ENCODE assay signal across 8 cellular contexts in the genomic region with DNA sequence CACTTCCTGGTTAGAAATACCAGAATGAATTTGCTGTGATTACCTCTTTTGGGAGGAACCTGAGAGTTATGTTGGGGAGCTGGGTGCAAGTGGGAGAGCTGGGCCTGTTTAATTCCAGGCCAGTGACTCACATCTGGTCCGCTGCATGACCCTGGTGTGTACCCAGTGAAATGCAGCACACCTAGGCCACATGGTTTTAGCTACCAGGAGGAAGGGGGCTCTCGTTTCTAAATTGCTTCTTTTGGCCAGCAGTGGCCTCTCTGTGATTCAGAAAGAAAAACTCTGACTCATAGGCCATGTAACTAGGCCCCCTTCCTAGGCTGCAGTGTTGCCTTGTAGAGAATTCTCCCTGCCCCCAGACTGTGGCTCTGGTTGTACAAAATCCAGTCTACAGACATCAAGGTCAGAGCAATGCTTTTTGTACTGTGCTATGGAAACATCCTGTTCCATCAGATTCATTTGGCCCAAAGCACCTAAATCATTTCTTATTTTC. TPM values are rescaled to one million over a fixed set of nuclear protein-coding genes. Genes with fewer than 3 reads are reported as not detected.
DNase-seq lines count a peak whose midpoint lies in the region; ATAC-seq and TF ChIP-seq lines count a peak whose summit lies in the region.

No MANE protein-coding gene starts in this region.

- peak; percentile 44 for DNase-seq in GM04504 (ENCODE audit: low read depth)
- peak; percentile 5 for DNase-seq in NCI-H774 (lab: John Stamatoyannopoulos, UW)
- DNase-seq in activated naive CD8-positive, alpha-beta T cell treated with anti-CD3 and anti-CD28 coated beads, Interleukin-2, amount 50 U/mL, for 24 hours = peak; percentile 68
- peak; percentile 84 for DNase-seq in hepatic stellate cell (ENCODE audit: low spot score)
- DNase-seq in SHP77 treated with DMSO at 0.1 percent for 48 hours (lab: John Stamatoyannopoulos, UW) = no peak
- no peak for DNase-seq in glutamatergic neuron

- no peaks in the 10 kb centered on the region for H3K9me3 Mint-ChIP-seq in activated naive CD8-positive, alpha-beta T cell treated with anti-CD3 and anti-CD28 coated beads, Interleukin-2, amount 50 U/mL, for 24 hours
- H3K9me3 Mint-ChIP-seq in glutamatergic neuron (ENCODE audit: unreplicated experiment) = no peaks in the 10 kb centered on the region

- no peaks in the 10 kb centered on the region for H3K27me3 Mint-ChIP-seq in activated naive CD8-positive, alpha-beta T cell treated with anti-CD3 and anti-CD28 coated beads, Interleukin-2, amount 50 U/mL, for 24 hours
- H3K27me3 Mint-ChIP-seq in glutamatergic neuron (ENCODE audit: unreplicated experiment) = peaks cover 4% of the 10 kb centered on the region

- H3K27ac ChIP-seq in skin epidermis = peak overlapping the region in 20 of 21 experiments; percentile 55 to 92 (median 79)

- H3K36me3 Mint-ChIP-seq in activated naive CD8-positive, alpha-beta T cell treated with anti-CD3 and anti-CD28 coated beads, Interleukin-2, amount 50 U/mL, for 24 hours (ENCODE audit: low read depth) = peaks cover 38% of the 10 kb centered on the region
- no peaks in the 10 kb centered on the region for H3K36me3 Mint-ChIP-seq in glutamatergic neuron (ENCODE audit: unreplicated experiment)

- H3K4me1 Mint-ChIP-seq in activated naive CD8-positive, alpha-beta T cell treated with anti-CD3 and anti-CD28 coated beads, Interleukin-2, amount 50 U/mL, for 24 hours = peaks cover 96% of the 10 kb centered on the region
- H3K4me1 Mint-ChIP-seq in glutamatergic neuron (ENCODE audit: low read depth, unreplicated experiment) = no peaks in the 10 kb centered on the region

- TF ChIP-seq CTCF in glutamatergic neuron (IDR thresholded peaks at IDR 0.05; ENCODE audit: partially characterized antibody, unreplicated experiment) = no peak

- H3K27ac Mint-ChIP-seq in activated naive CD8-positive, alpha-beta T cell treated with anti-CD3 and anti-CD28 coated beads, Interleukin-2, amount 50 U/mL, for 24 hours = peak overlapping the region; percentile 99
- H3K27ac Mint-ChIP-seq in glutamatergic neuron (ENCODE audit: unreplicated experiment) = no peak overlapping the region

- H3K4me3 ChIP-seq in skin epidermis = no peak overlapping the region

- peak; percentile 52 for ATAC-seq in GM21737 (IDR thresholded peaks at IDR 0.05; ENCODE audit: unreplicated experiment)
- ATAC-seq in activated naive CD8-positive, alpha-beta T cell treated with anti-CD3 and anti-CD28 coated beads, Interleukin-2, amount 50 U/mL, for 24 hours = peak; percentile 83

- H3K4me3 Mint-ChIP-seq in activated naive CD8-positive, alpha-beta T cell treated with anti-CD3 and anti-CD28 coated beads, Interleukin-2, amount 50 U/mL, for 24 hours = peak overlapping the region; percentile 95
- no peak overlapping the region for H3K4me3 Mint-ChIP-seq in glutamatergic neuron (ENCODE audit: unreplicated experiment)

RNA-seq across cellular contexts. Expression of a gene that starts 6.7 kb away (rescaled TPM):
- total RNA-seq in glutamatergic neuron (ENCODE audit: unreplicated experiment) = 5.7 TPM

RNA-seq across cellular contexts. Expression of a gene that starts 28.0 kb away (rescaled TPM):
- 8.0 TPM for total RNA-seq in glutamatergic neuron (ENCODE audit: unreplicated experiment)

RNA-seq across cellular contexts. Expression of a gene that starts 40.2 kb away (rescaled TPM):
- total RNA-seq in glutamatergic neuron (ENCODE audit: unreplicated experiment) = 166 TPM

RNA-seq across cellular contexts. Expression of a gene that starts 40.4 kb away (rescaled TPM):
- total RNA-seq in glutamatergic neuron (ENCODE audit: unreplicated experiment) = 0.49 TPM

RNA-seq across cellular contexts. Expression of a gene that starts 56.5 kb away (rescaled TPM):
- 33.9 TPM for total RNA-seq in glutamatergic neuron (ENCODE audit: unreplicated experiment)

Comparison
In these comparisons a context has a peak if more than half of its experiments do, and no peak if none do; other contexts are left out.
1. DNase-seq: peak in GM04504 (single experiment), NCI-H774 (single experiment), activated naive CD8-positive, alpha-beta T cell treated with anti-CD3 and anti-CD28 coated beads, Interleukin-2, amount 50 U/mL, for 24 hours (single experiment) and hepatic stellate cell (single experiment); none in SHP77 treated with DMSO at 0.1 percent for 48 hours (single experiment) and glutamatergic neuron (single experiment).